ENCODE assay signal across 13 cellular contexts in genomic region chr5:132267931-132268501, GRCh38. TPM values are rescaled to one million over a fixed set of nuclear protein-coding genes. Genes with fewer than 3 reads are reported as not detected.
DNase-seq lines count a peak whose midpoint lies in the region; ATAC-seq, FAIRE-seq and TF ChIP-seq lines count a peak whose summit lies in the region.
"Had no signal": no experiment of that assay in that cellular context is flagged by ENCODE, and none has a peak within 500 bp of the region (broad histone marks: within the 10 kb centered on the region; RNA-seq: fewer than 3 reads in every experiment).

No MANE protein-coding gene starts in this region.

- TF ChIP-seq EP300 in sigmoid colon (IDR thresholded peaks at IDR 0.05), result no peak

- ATAC-seq in GM18502 (IDR thresholded peaks at IDR 0.05; ENCODE audit: poor library complexity, unreplicated experiment) (peak; percentile 26), HG03039 (IDR thresholded peaks at IDR 0.05; ENCODE audit: unreplicated experiment) (no peak), GM19395 (IDR thresholded peaks at IDR 0.05; ENCODE audit: unreplicated experiment) (no peak), HG03457 (IDR thresholded peaks at IDR 0.05; ENCODE audit: unreplicated experiment) (no peak)

- DNase-seq in RCC 7860 (ENCODE audit: low spot score) (peak; percentile 8), glutamatergic neuron (no peak), sigmoid colon (peak; percentile 78), NCI-H226 (no peak)
- DNase-seq: activated CD4-positive, CD25-positive, alpha-beta regulatory T cell treated with anti-CD3 and anti-CD28 coated beads, Interleukin-2, amount 50 U/mL, for 72 hours; activated gamma-delta T cell treated with Interleukin-2 at 50 U/mL for 16 hours; CD4-positive, CD25-positive, alpha-beta regulatory T cell; NCI-H82 had no signal

- TF ChIP-seq POLR2A in sigmoid colon (IDR thresholded peaks at IDR 0.05), result no peak

- intact Hi-C loops in sigmoid colon (cut with DNase I), result loop anchor here (10.0 kb wide), 1 partner anchor 227 kb away; the partner anchor contains the start of gene IRF1

- peaks cover 0 to 91% (median 87%) of the 10 kb centered on the region in 4 donors for H3K4me1 ChIP-seq in sigmoid colon

- no peaks in the 10 kb centered on the region for H3K9me3 ChIP-seq in sigmoid colon

- peak overlapping the region; percentile 43 for H3K27ac Mint-ChIP-seq in glutamatergic neuron (ENCODE audit: unreplicated experiment)
- H3K27ac Mint-ChIP-seq: CD4-positive, CD25-positive, alpha-beta regulatory T cell had no signal

- no peaks in the 10 kb centered on the region for H3K36me3 Mint-ChIP-seq in glutamatergic neuron (ENCODE audit: unreplicated experiment)
- H3K36me3 Mint-ChIP-seq: CD4-positive, CD25-positive, alpha-beta regulatory T cell had no signal

- FAIRE-seq in RCC 7860 (lab: Jason Lieb, UNC), result no peak

- H3K27me3 ChIP-seq in sigmoid colon, result no peaks in the 10 kb centered on the region

- no peak overlapping the region for H3K4me3 ChIP-seq in sigmoid colon

- H3K9me3 Mint-ChIP-seq in glutamatergic neuron (ENCODE audit: unreplicated experiment), result peaks cover 7% of the 10 kb centered on the region

- peak overlapping the region; percentile 97 to 99 (median 98) for H3K27ac ChIP-seq in sigmoid colon
- H3K27ac ChIP-seq: HL-60 had no signal

- H3K4me3 Mint-ChIP-seq in glutamatergic neuron (ENCODE audit: unreplicated experiment), result no peak overlapping the region
- H3K4me3 Mint-ChIP-seq: CD4-positive, CD25-positive, alpha-beta regulatory T cell had no signal

- TF ChIP-seq CTCF in glutamatergic neuron (IDR thresholded peaks at IDR 0.05; ENCODE audit: partially characterized antibody, unreplicated experiment) (no peak), sigmoid colon (IDR thresholded peaks at IDR 0.05) (no peak)

- H3K4me1 Mint-ChIP-seq in glutamatergic neuron (ENCODE audit: low read depth, unreplicated experiment), result peaks cover 35% of the 10 kb centered on the region

- H3K36me3 ChIP-seq in sigmoid colon, result peaks cover 19 to 71% (median 26%) of the 10 kb centered on the region in 4 donors

- WGBS in sigmoid colon, 2 donors, result 68% methylated on average over 5 of the region's 5 CpGs

- peaks cover 15% of the 10 kb centered on the region for H3K27me3 Mint-ChIP-seq in glutamatergic neuron (ENCODE audit: unreplicated experiment)

RNA-seq across cellular contexts. Expression of gene PDLIM4, which starts 10.5 kb away (rescaled TPM):
- total RNA-seq in glutamatergic neuron (ENCODE audit: unreplicated experiment) (81.6 TPM), sigmoid colon (100 to 1,000 TPM in 2 of 4 donors, 10 to 100 TPM in 2; 38.2 to 133 (median 90.1) TPM)
- 10 to 100 TPM in 2 of 3 donors, 1 to 10 TPM in 1; 2.1 to 16.5 (median 11.4) TPM for polyA plus RNA-seq in sigmoid colon
- total RNA-seq: CD4-positive, CD25-positive, alpha-beta regulatory T cell had no signal
- polyA plus RNA-seq: CD4-positive, CD25-positive, alpha-beta regulatory T cell had no signal

RNA-seq across cellular contexts. Expression of gene SLC22A4, which starts 26.2 kb away (rescaled TPM):
- total RNA-seq in glutamatergic neuron (ENCODE audit: unreplicated experiment), result 0.37 TPM
- total RNA-seq in sigmoid colon, result 1 to 10 TPM in 2 of 4 donors, under 1 TPM in 2; 0.49 to 3.4 (median 0.95) TPM
- 1 to 10 TPM in 1 of 3 donors, under 1 TPM in 2; 0.58 to 1.2 (median 0.69) TPM for polyA plus RNA-seq in sigmoid colon
- total RNA-seq: CD4-positive, CD25-positive, alpha-beta regulatory T cell had no signal
- polyA plus RNA-seq: CD4-positive, CD25-positive, alpha-beta regulatory T cell had no signal

RNA-seq across cellular contexts. Expression of gene P4HA2, which starts 40.4 kb away (rescaled TPM):
- total RNA-seq in glutamatergic neuron (ENCODE audit: unreplicated experiment), result 26.6 TPM
- total RNA-seq in sigmoid colon, result 10 to 100 TPM; 23.9 to 35.2 (median 28.9) TPM
- polyA plus RNA-seq in sigmoid colon, result 10 to 100 TPM in 2 of 3 donors, 1 to 10 TPM in 1; 4.2 to 24.8 (median 12.5) TPM
- total RNA-seq: CD4-positive, CD25-positive, alpha-beta regulatory T cell had no signal
- polyA plus RNA-seq: CD4-positive, CD25-positive, alpha-beta regulatory T cell had no signal

Comparison
In these comparisons a context has a peak if more than half of its experiments do, and no peak if none do; other contexts are left out.
1. DNase-seq: peak in RCC 7860 (single experiment) and sigmoid colon (single experiment); none in glutamatergic neuron (single experiment) and NCI-H226 (single experiment).